ENCODE assay signal across 14 cellular contexts in genomic region chr5:128304121-128304520, GRCh38.
DNase-seq lines count a peak whose midpoint lies in the region; FAIRE-seq and TF ChIP-seq lines count a peak whose summit lies in the region.
"Had no signal": no experiment of that assay in that cellular context is flagged by ENCODE, and none has a peak within 500 bp of the region (broad histone marks: within the 10 kb centered on the region; RNA-seq: fewer than 3 reads in every experiment).

No MANE protein-coding gene starts in this region.

- H3K4me1 ChIP-seq in endothelial cell of umbilical vein (ENCODE audit: control insufficient read depth, extremely low read depth, insufficient read depth, low read length) (no peaks in the 10 kb centered on the region), mesenchymal stem cell (ENCODE audit: control insufficient read depth, insufficient read depth, low read depth, low read length) (peaks cover 2% of the 10 kb centered on the region)
- H3K4me1 ChIP-seq: prostate gland had no signal

- no peak overlapping the region for H2AK5ac ChIP-seq in mesenchymal stem cell (ENCODE audit: low read length, severe bottlenecking)

- H3K79me2 ChIP-seq in endothelial cell of umbilical vein (ENCODE audit: control insufficient read depth, insufficient read depth, low read length) = no peaks in the 10 kb centered on the region

- H2AFZ ChIP-seq in endothelial cell of umbilical vein (ENCODE audit: low read depth, low read length) = no peak overlapping the region
- H2AFZ ChIP-seq in mesenchymal stem cell (ENCODE audit: low read depth, low read length) = no peak overlapping the region

- H3K27me3 ChIP-seq in endothelial cell of umbilical vein (ENCODE audit: control insufficient read depth in 2 of 2, insufficient read depth in 2 of 2, low read length in 2 of 2) = no peaks in the 10 kb centered on the region
- H3K27me3 ChIP-seq in mesenchymal stem cell (ENCODE audit: control insufficient read depth in 1 of 2, insufficient read depth in 1 of 2, low read length in 2 of 2) = no peaks in the 10 kb centered on the region

- H3K9me3 ChIP-seq in endothelial cell of umbilical vein (replicated peaks; ENCODE audit: control insufficient read depth, insufficient read depth, low read length) (no peaks in the 10 kb centered on the region), mesenchymal stem cell (ENCODE audit: control insufficient read depth, low read length) (no peaks in the 10 kb centered on the region)
- H3K9me3 ChIP-seq: prostate gland had no signal

- no peak overlapping the region for H2BK15ac ChIP-seq in mesenchymal stem cell (ENCODE audit: low read depth, poor library complexity, severe bottlenecking)

- no peak overlapping the region for H3K23ac ChIP-seq in mesenchymal stem cell (ENCODE audit: low read length in 2 of 2)

- H3K14ac ChIP-seq in mesenchymal stem cell (ENCODE audit: low read length in 2 of 2) = no peak overlapping the region

- CTCF ChIA-PET in endothelial cell of umbilical vein (lab: Charles Lee) = no interaction called here

- no peak overlapping the region for H3K27ac ChIP-seq in endothelial cell of umbilical vein (ENCODE audit: insufficient read depth, low read depth, low read length)
- peak overlapping the region; percentile 17 for H3K27ac ChIP-seq in mesenchymal stem cell (ENCODE audit: low read length, poor library complexity, severe bottlenecking)
- H3K27ac ChIP-seq: prostate gland had no signal

- H3K36me3 Mint-ChIP-seq in type B pancreatic cell = peaks cover 39% of the 10 kb centered on the region
- H3K36me3 Mint-ChIP-seq: activated naive CD4-positive, alpha-beta T cell treated with anti-CD3 and anti-CD28 coated beads, Interleukin-2, amount 10 ng/mL, durations not matched to agents 7 days and 5 days; CD8-positive, alpha-beta memory T cell had no signal

- FAIRE-seq in endothelial cell of umbilical vein (lab: Jason Lieb, UNC) = no peak

- H3K9me3 Mint-ChIP-seq in type B pancreatic cell = no peaks in the 10 kb centered on the region
- H3K9me3 Mint-ChIP-seq: activated naive CD4-positive, alpha-beta T cell treated with anti-CD3 and anti-CD28 coated beads, Interleukin-2, amount 10 ng/mL, durations not matched to agents 7 days and 5 days; T-helper 2 cell treated with Interferon-gamma antibody and Interleukin-4, amounts not matched to agents 5 μg/mL and 100 μg/mL, for 36 hours had no signal

- H2BK120ac ChIP-seq in mesenchymal stem cell (ENCODE audit: low read depth, low read length) = no peak overlapping the region

- H3K18ac ChIP-seq in mesenchymal stem cell (ENCODE audit: low read depth in 1 of 2, low read length in 2 of 2) = no peak overlapping the region

- H3K4me2 ChIP-seq in endothelial cell of umbilical vein (ENCODE audit: insufficient read depth, low read length) (no peak overlapping the region), mesenchymal stem cell (ENCODE audit: low read length, poor library complexity, severe bottlenecking) (no peak overlapping the region)

- H3K9ac ChIP-seq in endothelial cell of umbilical vein (replicated peaks; ENCODE audit: extremely low read depth, insufficient read depth, low read length) = no peak overlapping the region
- H3K9ac ChIP-seq in mesenchymal stem cell (ENCODE audit: low read length) = no peak overlapping the region

- TF ChIP-seq POLR2A in endothelial cell of umbilical vein (IDR thresholded peaks at IDR 0.05; ENCODE audit: low read depth, low read length) = no peak

- POLR2A ChIA-PET in endothelial cell of umbilical vein (lab: Charles Lee) = no interaction called here

- H3K36me3 ChIP-seq in endothelial cell of umbilical vein (ENCODE audit: control insufficient read depth in 2 of 2, extremely low read depth in 1 of 2, insufficient read depth in 2 of 2, low read length in 2 of 2) (peaks cover 0 to 2% of the 10 kb centered on the region in 2 experiments), mesenchymal stem cell (ENCODE audit: control insufficient read depth in 1 of 2, insufficient read depth in 2 of 2, low read depth in 1 of 2, low read length in 2 of 2) (peaks cover 6 to 49% of the 10 kb centered on the region in 2 experiments)
- H3K36me3 ChIP-seq: prostate gland had no signal

- DNase-seq in EL = peak; percentile 67
- peak; percentile 36 for DNase-seq in NCI-H524 treated with DMSO at 0.1 percent for 48 hours (lab: John Stamatoyannopoulos, UW)
- peak; percentile 16 for DNase-seq in endothelial cell of umbilical vein (ENCODE audit: low read depth, low spot score)
- peak; percentile 69 for DNase-seq in mesenchymal stem cell
- DNase-seq in type B pancreatic cell (ENCODE audit: extremely low spot score, unreplicated experiment) = no peak
- no peak for DNase-seq in amygdala (lab: John Stamatoyannopoulos, UW)
- no peak for DNase-seq in activated CD4-positive, alpha-beta T cell treated with anti-CD3 and anti-CD28 coated beads, Interleukin-2, amount 50 U/mL, for 48 hours
- no peak for DNase-seq in NCI-H1048 (lab: John Stamatoyannopoulos, UW)
- DNase-seq: activated CD8-positive, alpha-beta T cell treated with anti-CD3 and anti-CD28 coated beads, Interleukin-2, amount 10 ng/mL, durations not matched to agents 7 days and 5 days; activated naive CD4-positive, alpha-beta T cell treated with anti-CD3 and anti-CD28 coated beads, Interleukin-2, amount 10 ng/mL, durations not matched to agents 7 days and 5 days; CD8-positive, alpha-beta memory T cell; midbrain had no signal

- H3K4me3 ChIP-seq in endothelial cell of umbilical vein (replicated peaks in 1 of 3; ENCODE audit: insufficient read depth in 1 of 3, low read depth in 1 of 3, low read length in 3 of 3) = no peak overlapping the region
- no peak overlapping the region for H3K4me3 ChIP-seq in mesenchymal stem cell (ENCODE audit: insufficient read depth in 1 of 2, low read depth in 1 of 2, low read length in 2 of 2)
- H3K4me3 ChIP-seq: prostate gland had no signal

- no peak overlapping the region for H3K4ac ChIP-seq in mesenchymal stem cell (ENCODE audit: low read depth in 1 of 2, low read length in 2 of 2)

- H3K4me3 Mint-ChIP-seq in type B pancreatic cell = no peak overlapping the region
- H3K4me3 Mint-ChIP-seq: activated CD8-positive, alpha-beta T cell treated with anti-CD3 and anti-CD28 coated beads, Interleukin-2, amount 10 ng/mL, durations not matched to agents 7 days and 5 days; activated naive CD4-positive, alpha-beta T cell treated with anti-CD3 and anti-CD28 coated beads, Interleukin-2, amount 10 ng/mL, durations not matched to agents 7 days and 5 days; CD8-positive, alpha-beta memory T cell; T-helper 2 cell treated with Interferon-gamma antibody and Interleukin-4, amounts not matched to agents 5 μg/mL and 100 μg/mL, for 36 hours had no signal

- BruUV-seq in endothelial cell of umbilical vein (replicated peaks; lab: Mats Ljungman, UMichigan) = no TSS peak

- no peak overlapping the region for H2BK5ac ChIP-seq in mesenchymal stem cell (ENCODE audit: low read depth, low read length, poor library complexity, severe bottlenecking)

- H3K4me1 Mint-ChIP-seq in type B pancreatic cell (ENCODE audit: unreplicated experiment) = no peaks in the 10 kb centered on the region
- H3K4me1 Mint-ChIP-seq: activated naive CD4-positive, alpha-beta T cell treated with anti-CD3 and anti-CD28 coated beads, Interleukin-2, amount 10 ng/mL, durations not matched to agents 7 days and 5 days; CD8-positive, alpha-beta memory T cell had no signal

- H4K8ac ChIP-seq in mesenchymal stem cell (ENCODE audit: low read length) = no peak overlapping the region

- no peaks in the 10 kb centered on the region for H3K79me1 ChIP-seq in mesenchymal stem cell (replicated peaks; ENCODE audit: low read length, poor library complexity, severe bottlenecking)

- TF ChIP-seq CTCF in endothelial cell of umbilical vein (IDR thresholded peaks at IDR 0.05; ENCODE audit: extremely low read depth in 1 of 2, insufficient read depth in 1 of 2, low read depth in 1 of 2, low read length in 2 of 2) (no peak), type B pancreatic cell (conservative IDR thresholded peaks at IDR 0.05) (no peak)

- dilution Hi-C loops in endothelial cell of umbilical vein (cut with MboI; ENCODE audit: extremely low pct_ligation_motif_present, low sequenced_read_pairs) = no loop called here

- no peak overlapping the region for H4K91ac ChIP-seq in mesenchymal stem cell (ENCODE audit: low read length)

- H4K20me1 ChIP-seq in endothelial cell of umbilical vein (replicated peaks; ENCODE audit: control insufficient read depth, extremely low read depth, insufficient read depth, low read length) = no peaks in the 10 kb centered on the region

- H3K27me3 Mint-ChIP-seq in type B pancreatic cell = no peaks in the 10 kb centered on the region
- H3K27me3 Mint-ChIP-seq: activated naive CD4-positive, alpha-beta T cell treated with anti-CD3 and anti-CD28 coated beads, Interleukin-2, amount 10 ng/mL, durations not matched to agents 7 days and 5 days; CD8-positive, alpha-beta memory T cell had no signal

- intact Hi-C loops in endothelial cell of umbilical vein (cut with micrococcal nuclease) = no loop called here

- no peak overlapping the region for H3K27ac Mint-ChIP-seq in type B pancreatic cell
- H3K27ac Mint-ChIP-seq: activated CD8-positive, alpha-beta T cell treated with anti-CD3 and anti-CD28 coated beads, Interleukin-2, amount 10 ng/mL, durations not matched to agents 7 days and 5 days; activated naive CD4-positive, alpha-beta T cell treated with anti-CD3 and anti-CD28 coated beads, Interleukin-2, amount 10 ng/mL, durations not matched to agents 7 days and 5 days; CD8-positive, alpha-beta memory T cell; T-helper 2 cell treated with Interferon-gamma antibody and Interleukin-4, amounts not matched to agents 5 μg/mL and 100 μg/mL, for 36 hours had no signal

- H2BK12ac ChIP-seq in mesenchymal stem cell (ENCODE audit: low read length in 2 of 2) = no peak overlapping the region

- H3K9me1 ChIP-seq in endothelial cell of umbilical vein (replicated peaks; ENCODE audit: control insufficient read depth, extremely low read depth, insufficient read depth, low read length) = no peaks in the 10 kb centered on the region

TF ChIP-seq in endothelial cell of umbilical vein, 7 proteins besides CTCF, POLR2A, EP300 and RAD21:
- TF ChIP-seq GATA2 (IDR thresholded peaks at IDR 0.05; ENCODE audit: insufficient read depth, insufficient read length, low read depth, low read length) (no peak), JUN (IDR thresholded peaks at IDR 0.05; ENCODE audit: borderline replicate concordance, insufficient read depth, insufficient read length, low read depth) (no peak), POLR2AphosphoS5 (IDR thresholded peaks at IDR 0.05; ENCODE audit: insufficient read depth, low read depth, low read length) (no peak)

Comparison
In these comparisons a context has a peak if more than half of its experiments do, and no peak if none do; other contexts are left out.
1. DNase-seq: peak in EL (single experiment), NCI-H524 treated with DMSO at 0.1 percent for 48 hours (single experiment), endothelial cell of umbilical vein (single experiment) and mesenchymal stem cell (single experiment); none in type B pancreatic cell (single experiment), amygdala (0 of 56), activated CD4-positive, alpha-beta T cell treated with anti-CD3 and anti-CD28 coated beads, Interleukin-2, amount 50 U/mL, for 48 hours (0 of 2) and NCI-H1048 (single experiment).